Comparison of ENCODE assay signal across 1 cellular context in the genomic region with DNA sequence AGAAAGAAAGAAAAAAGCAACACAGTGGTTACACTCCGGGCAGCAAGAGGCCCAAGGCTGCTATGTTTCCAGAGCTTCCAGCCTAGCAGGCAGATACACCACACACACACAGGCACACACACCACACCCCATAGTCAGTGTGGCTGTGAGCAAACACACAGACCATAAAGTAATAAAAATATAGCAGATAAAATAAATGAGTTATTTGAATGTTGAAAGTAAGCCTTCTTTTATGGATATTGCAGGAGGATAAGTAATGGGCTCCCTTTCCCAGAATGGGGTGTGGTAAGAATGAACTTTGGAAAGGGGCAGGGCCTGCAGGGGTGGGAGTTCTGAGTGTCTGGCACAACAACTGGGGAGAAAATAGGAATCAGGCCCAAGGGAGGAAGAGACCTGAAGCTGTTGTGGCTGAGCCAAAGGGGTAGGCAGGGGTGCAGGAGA.
TF ChIP-seq lines count a peak whose summit lies in the region.

No MANE protein-coding gene starts in this region.

TF ChIP-seq in HepG2, 621 proteins besides CTCF, POLR2A, EP300 and RAD21 (continued from another document and continues in another):
- TF ChIP-seq AKNA (CRISPR knock-in tag; IDR thresholded peaks at IDR 0.05; ENCODE audit: borderline replicate concordance) (no peak), BHLHE40 (IDR thresholded peaks at IDR 0.05; ENCODE audit: low read length) (no peak), LCORL (IDR thresholded peaks at IDR 0.05) (no peak), LCORL (CRISPR knock-in tag; IDR thresholded peaks at IDR 0.05) (peak; percentile 28; the same call in 1 of the 2 replicates), ZNF513 (CRISPR knock-in tag; conservative IDR thresholded peaks at IDR 0.05) (no peak), CC2D1A (CRISPR knock-in tag; IDR thresholded peaks at IDR 0.05) (no peak), FIP1L1 (IDR thresholded peaks at IDR 0.05; ENCODE audit: borderline replicate concordance, insufficient read depth, low read depth, low read length) (no peak), PRDM15 (CRISPR knock-in tag; IDR thresholded peaks at IDR 0.05) (no peak), ZNF775 (CRISPR knock-in tag; IDR thresholded peaks at IDR 0.05; ENCODE audit: borderline replicate concordance) (no peak), MED13 (CRISPR knock-in tag; IDR thresholded peaks at IDR 0.05) (no peak), NFYC (CRISPR knock-in tag; IDR thresholded peaks at IDR 0.05) (peak; percentile 16; the same call in 1 of the 2 replicates), ZNF691 (CRISPR knock-in tag; IDR thresholded peaks at IDR 0.05; ENCODE audit: borderline replicate concordance, low read depth) (no peak), ZSCAN29 (CRISPR knock-in tag; conservative IDR thresholded peaks at IDR 0.05) (no peak), ZNF616 (CRISPR knock-in tag; IDR thresholded peaks at IDR 0.05; ENCODE audit: low read depth) (no peak), ARID5B (CRISPR knock-in tag; IDR thresholded peaks at IDR 0.05) (peak; percentile 71), ELF3 (CRISPR knock-in tag; IDR thresholded peaks at IDR 0.05) (0 out of 2 replicates have a peak, but pooled peaks have one; percentile 25), ZBTB21 (CRISPR knock-in tag; IDR thresholded peaks at IDR 0.05) (no peak), NKX3-1 (CRISPR knock-in tag; IDR thresholded peaks at IDR 0.05) (no peak), MAFG (CRISPR knock-in tag; IDR thresholded peaks at IDR 0.05) (no peak), ZNF619 (CRISPR knock-in tag; IDR thresholded peaks at IDR 0.05) (no peak), DMTF1 (CRISPR knock-in tag; IDR thresholded peaks at IDR 0.05) (no peak), ZXDC (CRISPR knock-in tag; IDR thresholded peaks at IDR 0.05) (no peak)
- TF ChIP-seq, protein P1, sequence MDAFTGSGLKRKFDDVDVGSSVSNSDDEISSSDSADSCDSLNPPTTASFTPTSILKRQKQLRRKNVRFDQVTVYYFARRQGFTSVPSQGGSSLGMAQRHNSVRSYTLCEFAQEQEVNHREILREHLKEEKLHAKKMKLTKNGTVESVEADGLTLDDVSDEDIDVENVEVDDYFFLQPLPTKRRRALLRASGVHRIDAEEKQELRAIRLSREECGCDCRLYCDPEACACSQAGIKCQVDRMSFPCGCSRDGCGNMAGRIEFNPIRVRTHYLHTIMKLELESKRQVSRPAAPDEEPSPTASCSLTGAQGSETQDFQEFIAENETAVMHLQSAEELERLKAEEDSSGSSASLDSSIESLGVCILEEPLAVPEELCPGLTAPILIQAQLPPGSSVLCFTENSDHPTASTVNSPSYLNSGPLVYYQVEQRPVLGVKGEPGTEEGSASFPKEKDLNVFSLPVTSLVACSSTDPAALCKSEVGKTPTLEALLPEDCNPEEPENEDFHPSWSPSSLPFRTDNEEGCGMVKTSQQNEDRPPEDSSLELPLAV (CRISPR knock-in tag; conservative IDR thresholded peaks at IDR 0.05; ENCODE audit: low read depth) = no peak
- TF ChIP-seq, protein P2, sequence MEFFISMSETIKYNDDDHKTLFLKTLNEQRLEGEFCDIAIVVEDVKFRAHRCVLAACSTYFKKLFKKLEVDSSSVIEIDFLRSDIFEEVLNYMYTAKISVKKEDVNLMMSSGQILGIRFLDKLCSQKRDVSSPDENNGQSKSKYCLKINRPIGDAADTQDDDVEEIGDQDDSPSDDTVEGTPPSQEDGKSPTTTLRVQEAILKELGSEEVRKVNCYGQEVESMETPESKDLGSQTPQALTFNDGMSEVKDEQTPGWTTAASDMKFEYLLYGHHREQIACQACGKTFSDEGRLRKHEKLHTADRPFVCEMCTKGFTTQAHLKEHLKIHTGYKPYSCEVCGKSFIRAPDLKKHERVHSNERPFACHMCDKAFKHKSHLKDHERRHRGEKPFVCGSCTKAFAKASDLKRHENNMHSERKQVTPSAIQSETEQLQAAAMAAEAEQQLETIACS (CRISPR knock-in tag; IDR thresholded peaks at IDR 0.05) = no peak
